7 cellular contexts compared by ENCODE assay signal in genomic region chr22:35648066-35649025, GRCh38. TPM values are rescaled to one million over a fixed set of nuclear protein-coding genes. Genes with fewer than 3 reads are reported as not detected.
A peak's percentile ranks its signal among the peaks of the same experiment; 100 is the strongest.
DNase-seq lines count a peak whose midpoint lies in the region; ATAC-seq and TF ChIP-seq lines count a peak whose summit lies in the region.

APOL6 (plus strand) TSS chr22:35648446; CDS start chr22:35656426, 7,980 bp downstream.

- H3K36me3 Mint-ChIP-seq in T-helper 1 cell treated with Interleukin-12 subunit alpha and Interleukin-12 subunit beta and Interleukin-4 antibody, amounts not matched to agents 30 μg/mL and 1 μg/mL, for 36 hours (ENCODE audit: low read depth) = peaks cover 36% of the 10 kb centered on the region

- H3K4me1 ChIP-seq in ascending aorta (peaks cover 4 to 5% of the 10 kb centered on the region in 2 donors), hepatocyte (ENCODE audit: insufficient read depth) (peaks cover 10% of the 10 kb centered on the region)

- peak within 1 kb of the TSS; percentile 100 for H3K27ac Mint-ChIP-seq in T-helper 1 cell treated with Interleukin-12 subunit alpha and Interleukin-12 subunit beta and Interleukin-4 antibody, amounts not matched to agents 30 μg/mL and 1 μg/mL, for 36 hours

- TF ChIP-seq CTCF in ascending aorta (IDR thresholded peaks at IDR 0.05) (no peak), hepatocyte (IDR thresholded peaks at IDR 0.05; ENCODE audit: poor library complexity) (no peak)

- no peaks in the 10 kb centered on the region for H4K20me1 ChIP-seq in hepatocyte (ENCODE audit: insufficient read depth, poor library complexity, severe bottlenecking)

- WGBS in hepatocyte (ENCODE audit: low lambda C conversion rate, missing lambda C conversion rate) = 41% methylated on average over 18 of the region's 18 CpGs

- peak; percentile 59 for ATAC-seq in GM18511 (IDR thresholded peaks at IDR 0.05; ENCODE audit: unreplicated experiment)

- H3K27ac ChIP-seq in ascending aorta (peak within 1 kb of the TSS; percentile 66 to 84), hepatocyte (peak within 1 kb of the TSS; percentile 94), skin epidermis (peak within 1 kb of the TSS; percentile 83 to 100 (median 96))

- peak within 1 kb of the TSS; percentile 77 for H3K4me2 ChIP-seq in hepatocyte

- H3K36me3 ChIP-seq in ascending aorta = no peaks in the 10 kb centered on the region
- H3K36me3 ChIP-seq in hepatocyte (replicated peaks; ENCODE audit: insufficient read depth, low read depth) = no peaks in the 10 kb centered on the region

- H3K27me3 ChIP-seq in ascending aorta (no peaks in the 10 kb centered on the region), hepatocyte (no peaks in the 10 kb centered on the region)

- H3K9me2 ChIP-seq in hepatocyte (replicated peaks; ENCODE audit: insufficient read depth) = no peaks in the 10 kb centered on the region

- H3K4me3 ChIP-seq in ascending aorta = peak within 1 kb of the TSS; percentile 50 to 70
- H3K4me3 ChIP-seq in hepatocyte = peak within 1 kb of the TSS; percentile 37
- H3K4me3 ChIP-seq in skin epidermis = peak within 1 kb of the TSS; percentile 53 to 73 (median 64)

- H3K79me2 ChIP-seq in hepatocyte = peaks cover 24% of the 10 kb centered on the region

- H3K9me3 Mint-ChIP-seq in T-helper 1 cell treated with Interleukin-12 subunit alpha and Interleukin-12 subunit beta and Interleukin-4 antibody, amounts not matched to agents 30 μg/mL and 1 μg/mL, for 36 hours = peaks cover 4% of the 10 kb centered on the region

- H3K4me3 Mint-ChIP-seq in T-helper 1 cell treated with Interleukin-12 subunit alpha and Interleukin-12 subunit beta and Interleukin-4 antibody, amounts not matched to agents 30 μg/mL and 1 μg/mL, for 36 hours = peak within 1 kb of the TSS; percentile 100

- no peaks in the 10 kb centered on the region for H3K27me3 Mint-ChIP-seq in T-helper 1 cell treated with Interleukin-12 subunit alpha and Interleukin-12 subunit beta and Interleukin-4 antibody, amounts not matched to agents 30 μg/mL and 1 μg/mL, for 36 hours (ENCODE audit: low read depth)

- DNase-seq in HPDE6-E6E7 (ENCODE audit: extremely low spot score) (peak; percentile 57), ascending aorta (ENCODE audit: low spot score in 2 of 2) (peak in 1 of 2 donors; percentile 71), hepatocyte (ENCODE audit: low spot score) (peak; percentile 75), NCI-H345 (lab: John Stamatoyannopoulos, UW) (no peak)

- H2AFZ ChIP-seq in hepatocyte = peak within 1 kb of the TSS; percentile 72

- peaks cover 28% of the 10 kb centered on the region for H3K4me1 Mint-ChIP-seq in T-helper 1 cell treated with Interleukin-12 subunit alpha and Interleukin-12 subunit beta and Interleukin-4 antibody, amounts not matched to agents 30 μg/mL and 1 μg/mL, for 36 hours (ENCODE audit: low read depth)

- intact Hi-C loops in ascending aorta (cut with DNase I) = no loop called here

- H3K9me3 ChIP-seq in ascending aorta = peaks cover 0 to 3% of the 10 kb centered on the region in 2 donors
- H3K9me3 ChIP-seq in hepatocyte (ENCODE audit: low read depth) = no peaks in the 10 kb centered on the region

RNA-seq across cellular contexts. Expression of gene APOL6, which starts in this region (rescaled TPM):
- total RNA-seq in ascending aorta (6.4 TPM), hepatocyte (19.6 and 21.0 TPM in 2 replicates)
- 2.7 and 3.1 TPM in 2 replicates for polyA plus RNA-seq in hepatocyte
